17 cellular contexts compared by ENCODE assay signal in the genomic region with DNA sequence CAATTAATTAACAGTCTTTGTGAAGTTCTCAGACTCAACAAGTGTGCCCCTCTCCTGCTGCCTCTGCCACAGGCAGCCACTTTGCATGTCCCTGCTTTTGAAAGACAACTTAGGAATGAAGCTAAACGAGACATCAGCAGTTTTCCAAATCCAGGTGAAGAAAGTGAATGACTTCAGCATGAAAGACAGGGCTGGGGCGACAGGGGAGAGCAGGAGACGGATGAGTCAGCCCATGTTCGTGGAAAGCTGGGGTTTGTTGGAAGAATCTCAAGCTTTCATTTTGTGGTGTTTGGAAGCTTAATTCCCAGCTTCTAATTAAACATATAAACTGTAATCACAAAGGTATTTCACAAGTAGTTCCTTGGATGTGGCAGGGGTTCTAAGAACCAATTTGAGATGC.
DNase-seq lines count a peak whose midpoint lies in the region; FAIRE-seq and TF ChIP-seq lines count a peak whose summit lies in the region.
"Had no signal": no experiment of that assay in that cellular context is flagged by ENCODE, and none has a peak within 500 bp of the region (broad histone marks: within the 10 kb centered on the region; RNA-seq: fewer than 3 reads in every experiment).

No MANE protein-coding gene starts in this region.

- no peak overlapping the region for H3K4ac ChIP-seq in H1 (replicated peaks; ENCODE audit: insufficient read length, low read depth, low read length)

- no peaks in the 10 kb centered on the region for H4K20me1 ChIP-seq in BLaER1 treated with 17β-estradiol and CSF1 and Interleukin-3, amounts not matched to agents 10 nM and 100 nM
- no peaks in the 10 kb centered on the region for H4K20me1 ChIP-seq in H1 (replicated peaks in 1 of 2; ENCODE audit: control insufficient read depth in 1 of 2, insufficient read depth in 2 of 2, low read length in 2 of 2)

- H3K9me3 Mint-ChIP-seq in mesothelial cell of epicardium, result peaks cover 16% of the 10 kb centered on the region

- no peaks in the 10 kb centered on the region for H3K79me1 ChIP-seq in H1 (ENCODE audit: low read depth, low read length)

- H2AFZ ChIP-seq in H1 (ENCODE audit: low read length), result peak overlapping the region; percentile 92

- TF ChIP-seq CTCF in H1 (IDR thresholded peaks at IDR 0.05; ENCODE audit: control extremely low read depth in 1 of 3, insufficient read depth in 1 of 3, low read depth in 1 of 3, low read length in 3 of 3), result no peak
- no peak for TF ChIP-seq CTCF in mesothelial cell of epicardium (IDR thresholded peaks at IDR 0.05; ENCODE audit: unreplicated experiment)
- no peak for TF ChIP-seq CTCF in tibial nerve (IDR thresholded peaks at IDR 0.05)

- peaks cover 22 to 35% (median 27%) of the 10 kb centered on the region in 11 experiments for H3K9me3 ChIP-seq in BLaER1 treated with 17β-estradiol and CSF1 and Interleukin-3, amounts not matched to agents 10 nM and 100 nM (replicated peaks in 1 of 11)
- H3K9me3 ChIP-seq in MG63 (peaks cover 9% of the 10 kb centered on the region), H1 (ENCODE audit: insufficient read depth in 2 of 2, low read depth in 1 of 2, low read length in 1 of 2) (peaks cover 2 to 5% of the 10 kb centered on the region in 2 experiments; a peak in 1 of 4 replicates), tibial nerve (peaks cover 0 to 9% (median 2%) of the 10 kb centered on the region in 4 donors)

- H3K14ac ChIP-seq in H1 (ENCODE audit: insufficient read length), result no peak overlapping the region

- H2BK120ac ChIP-seq in H1 (replicated peaks; ENCODE audit: low read depth, low read length), result no peak overlapping the region

- H4K8ac ChIP-seq in H1 (ENCODE audit: extremely low read depth, insufficient read depth, low read length), result no peak overlapping the region

- H3K4me3 Mint-ChIP-seq in mesothelial cell of epicardium, result no peak overlapping the region
- H3K4me3 Mint-ChIP-seq: activated naive CD8-positive, alpha-beta T cell treated with anti-CD3 and anti-CD28 coated beads, Interleukin-2, amount 10 ng/mL, durations not matched to agents 7 days and 5 days; B cell had no signal

- no peak overlapping the region for H3K4me3 ChIP-seq in BLaER1 treated with 17β-estradiol and CSF1 and Interleukin-3, amounts not matched to agents 10 nM and 100 nM
- H3K4me3 ChIP-seq in MG63 (no peak overlapping the region), H1 (ENCODE audit: extremely low read depth in 1 of 4, insufficient read depth in 2 of 4, low read depth in 3 of 4, low read length in 4 of 4) (no peak overlapping the region), tibial nerve (no peak overlapping the region)

- TF ChIP-seq EP300 in H1 (IDR thresholded peaks at IDR 0.05; ENCODE audit: borderline replicate concordance in 1 of 2, low read depth in 2 of 2, low read length in 2 of 2) (no peak), tibial nerve (IDR thresholded peaks at IDR 0.05) (no peak)

- no peak overlapping the region for H3K23ac ChIP-seq in H1 (ENCODE audit: insufficient read length)

- 0 out of 2 replicates have a peak overlapping the region, but pooled peaks have one; percentile 71 for H2BK12ac ChIP-seq in H1 (ENCODE audit: low read depth, low read length)

- no peak overlapping the region for H2BK15ac ChIP-seq in H1 (ENCODE audit: low read length)

- H3K27ac ChIP-seq in BLaER1 treated with 17β-estradiol and CSF1 and Interleukin-3, amounts not matched to agents 10 nM and 100 nM, result peak overlapping the region in 10 of 11 experiments; percentile 21 to 85 (median 68); a peak in 18 of 22 replicates
- no peak overlapping the region for H3K27ac ChIP-seq in H1 (ENCODE audit: low read depth, low read length)
- H3K27ac ChIP-seq in tibial nerve, result no peak overlapping the region
- H3K27ac ChIP-seq: VCaP had no signal

- H4K5ac ChIP-seq in H1 (ENCODE audit: insufficient read length, low read depth, low read length), result no peak overlapping the region

- H2BK20ac ChIP-seq in H1 (ENCODE audit: low read length), result no peak overlapping the region

- H3K27me3 ChIP-seq in BLaER1 treated with 17β-estradiol and CSF1 and Interleukin-3, amounts not matched to agents 10 nM and 100 nM, result no peaks in the 10 kb centered on the region
- H3K27me3 ChIP-seq in MG63 (no peaks in the 10 kb centered on the region), H1 (replicated peaks in 1 of 4; ENCODE audit: control insufficient read depth in 3 of 4, extremely low read depth in 1 of 4, insufficient read depth in 3 of 4, low read length in 3 of 4) (no peaks in the 10 kb centered on the region; a peak in 1 of 7 replicates), tibial nerve (no peaks in the 10 kb centered on the region)

- no peak overlapping the region for H4K91ac ChIP-seq in H1 (replicated peaks; ENCODE audit: insufficient read length, low read length)

- DNase-seq in MG63, result peak; percentile 43
- no peak for DNase-seq in H1 (ENCODE audit: low read depth in 1 of 2, low spot score in 2 of 2)
- DNase-seq in mesothelial cell of epicardium (ENCODE audit: low spot score in 2 of 2, unreplicated experiment in 2 of 2), result no peak
- DNase-seq in NCI-H446 treated with DMSO at 0.1 percent for 48 hours (lab: John Stamatoyannopoulos, UW), result no peak
- no peak for DNase-seq in tibial nerve (ENCODE audit: low spot score in 2 of 2)
- no peak for DNase-seq in NCI-H2171 treated with DMSO at 0.1 percent for 48 hours (lab: John Stamatoyannopoulos, UW)
- no peak for DNase-seq in NCI-H226
- DNase-seq: activated CD8-positive, alpha-beta memory T cell treated with anti-CD3 and anti-CD28 coated beads, Interleukin-2, amount 50 U/mL, for 4 hours; activated naive CD8-positive, alpha-beta T cell treated with anti-CD3 and anti-CD28 coated beads, Interleukin-2, amount 10 ng/mL, durations not matched to agents 7 days and 5 days; dermis blood vessel endothelial cell; NCI-H1417; NCI-H748 treated with DMSO at 0.1 percent for 48 hours; SIG-M5 had no signal

- peaks cover 13% of the 10 kb centered on the region for H3K36me3 Mint-ChIP-seq in mesothelial cell of epicardium

- H2BK5ac ChIP-seq in H1 (ENCODE audit: low read depth, low read length), result no peak overlapping the region

- no peak overlapping the region for H3K18ac ChIP-seq in H1 (ENCODE audit: extremely low read depth, low read length)

- H3K27ac Mint-ChIP-seq in mesothelial cell of epicardium, result peak overlapping the region; percentile 58
- H3K27ac Mint-ChIP-seq: activated naive CD8-positive, alpha-beta T cell treated with anti-CD3 and anti-CD28 coated beads, Interleukin-2, amount 10 ng/mL, durations not matched to agents 7 days and 5 days; B cell had no signal

- POLR2A ChIA-PET in H1 (lab: Charles Lee; ENCODE audit: partially characterized antibody), result no interaction called here

- FAIRE-seq in H1 (lab: Jason Lieb, UNC), result no peak
- FAIRE-seq: frontal cortex had no signal

- H3K27me3 Mint-ChIP-seq in mesothelial cell of epicardium (ENCODE audit: low read depth), result no peaks in the 10 kb centered on the region
- H3K27me3 Mint-ChIP-seq: activated naive CD8-positive, alpha-beta T cell treated with anti-CD3 and anti-CD28 coated beads, Interleukin-2, amount 10 ng/mL, durations not matched to agents 7 days and 5 days; B cell had no signal

- no peak for TF ChIP-seq POLR2A in H1 (IDR thresholded peaks at IDR 0.05; ENCODE audit: control extremely low read depth in 1 of 2, low read depth in 2 of 2, low read length in 2 of 2)
- TF ChIP-seq POLR2A in tibial nerve (IDR thresholded peaks at IDR 0.05), result no peak

- peak overlapping the region in 6 of 11 experiments; percentile 4 to 59 (median 22); a peak in 7 of 22 replicates for H3K9ac ChIP-seq in BLaER1 treated with 17β-estradiol and CSF1 and Interleukin-3, amounts not matched to agents 10 nM and 100 nM
- H3K9ac ChIP-seq in H1 (replicated peaks in 1 of 4; ENCODE audit: extremely low read depth in 1 of 4, low read depth in 3 of 4, low read length in 3 of 4), result no peak overlapping the region

- H3K4me1 Mint-ChIP-seq in mesothelial cell of epicardium, result peaks cover 23% of the 10 kb centered on the region

- H3K56ac ChIP-seq in H1 (replicated peaks; ENCODE audit: insufficient read length, low read depth, low read length), result no peak overlapping the region

- H3K79me2 ChIP-seq in H1 (ENCODE audit: control insufficient read depth in 1 of 2, insufficient read depth in 2 of 2, low read length in 2 of 2), result no peaks in the 10 kb centered on the region

- peaks cover 19 to 29% (median 23%) of the 10 kb centered on the region in 10 experiments for H3K4me1 ChIP-seq in BLaER1 treated with 17β-estradiol and CSF1 and Interleukin-3, amounts not matched to agents 10 nM and 100 nM
- H3K4me1 ChIP-seq in H1 (replicated peaks in 1 of 4; ENCODE audit: control insufficient read depth in 3 of 4, insufficient read depth in 4 of 4, low read length in 3 of 4) (peaks cover 0 to 13% (median 3%) of the 10 kb centered on the region in 4 experiments; a peak in 6 of 7 replicates), tibial nerve (peaks cover 0 to 9% (median 4%) of the 10 kb centered on the region in 4 donors)

- H3K23me2 ChIP-seq in H1 (ENCODE audit: low read depth, low read length), result no peaks in the 10 kb centered on the region

- no peaks in the 10 kb centered on the region for H3K36me3 ChIP-seq in BLaER1 treated with 17β-estradiol and CSF1 and Interleukin-3, amounts not matched to agents 10 nM and 100 nM
- H3K36me3 ChIP-seq in MG63 (no peaks in the 10 kb centered on the region), H1 (ENCODE audit: control insufficient read depth in 2 of 4, insufficient read depth in 4 of 4, low read length in 3 of 4) (no peaks in the 10 kb centered on the region), tibial nerve (no peaks in the 10 kb centered on the region)

- CTCF ChIA-PET in H1 (lab: Charles Lee; ENCODE audit: partially characterized antibody), result interaction anchor here (1.1 to 1.4 kb wide), 2 partner anchors 54 to 220 kb away, joined by 3 to 4 read pairs; no protein-coding TSS in a partner anchor

- 62% methylated on average over 4 of the region's 4 CpGs; no CpG with 5 or more reads in 1 of the 2 experiments for WGBS in H1 (ENCODE audit: extremely low coverage in 1 of 2, insufficient coverage in 1 of 2, insufficient read length in 1 of 2, insufficient replicate concordance in 2 of 2, low coverage in 1 of 2, low lambda C conversion rate in 2 of 2, missing lambda C conversion rate in 1 of 2), 2 experiments
- 59 to 76% methylated on average over 4 of the region's 4 CpGs for WGBS in tibial nerve, 2 donors

- no peak overlapping the region for H2AK5ac ChIP-seq in H1 (ENCODE audit: low read depth, low read length)

- H3K4me2 ChIP-seq in BLaER1 treated with 17β-estradiol and CSF1 and Interleukin-3, amounts not matched to agents 10 nM and 100 nM, result peak overlapping the region; percentile 42 to 81 (median 63); a peak in 20 of 22 replicates
- peak overlapping the region in 1 of 2 experiments; percentile 11; a peak in 1 of 4 replicates for H3K4me2 ChIP-seq in H1 (ENCODE audit: insufficient read depth in 1 of 2, low read depth in 2 of 2, low read length in 2 of 2)

- TF ChIP-seq RAD21 in H1 (IDR thresholded peaks at IDR 0.05 in 1 of 2, conservative IDR thresholded peaks at IDR 0.05 in 1 of 2; ENCODE audit: low read depth in 2 of 2, low read length in 2 of 2), result no peak

TF ChIP-seq in H1, 55 proteins besides CTCF, POLR2A, EP300 and RAD21 (continues in another document):
- TF ChIP-seq ZNF274 (IDR thresholded peaks at IDR 0.05; ENCODE audit: borderline replicate concordance, extremely low read depth, low read length) (no peak), BRCA1 (IDR thresholded peaks at IDR 0.05; ENCODE audit: low read depth, low read length) (no peak), MAFK (IDR thresholded peaks at IDR 0.05; ENCODE audit: low read depth, low read length) (no peak), YY1 (IDR thresholded peaks at IDR 0.05; ENCODE audit: low read depth, low read length) (no peak)

Comparison
In these comparisons a context has a peak if more than half of its experiments do, and no peak if none do; other contexts are left out.
1. H3K27ac ChIP-seq: peak in BLaER1 treated with 17β-estradiol and CSF1 and Interleukin-3, amounts not matched to agents 10 nM and 100 nM (10 of 11); none in H1 (single experiment) and tibial nerve (0 of 4).
2. H3K9ac ChIP-seq: peak in BLaER1 treated with 17β-estradiol and CSF1 and Interleukin-3, amounts not matched to agents 10 nM and 100 nM (6 of 11); none in H1 (0 of 4).